ENCODE assay signal across 21 cellular contexts in the genomic region with DNA sequence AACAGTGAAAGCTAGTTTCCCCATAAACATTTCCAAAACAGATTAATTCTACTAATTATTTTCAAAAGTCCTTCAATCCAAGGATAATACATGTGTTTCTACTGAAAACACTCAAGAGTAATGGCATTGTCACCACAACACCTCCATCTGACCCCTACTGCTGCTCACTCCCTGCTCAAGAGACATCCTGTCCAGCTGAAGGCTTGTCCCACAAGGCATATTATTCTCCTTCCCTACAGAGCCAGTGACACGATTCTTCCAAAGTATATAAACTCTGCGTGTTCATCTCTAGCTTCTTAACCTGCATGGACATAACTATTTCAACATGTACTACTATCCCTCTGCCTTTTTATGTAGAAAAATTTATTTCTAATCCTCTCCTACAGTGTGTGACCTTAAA.
"Had no signal": no experiment of that assay in that cellular context is flagged by ENCODE, and none has a peak within 500 bp of the region (broad histone marks: within the 10 kb centered on the region; RNA-seq: fewer than 3 reads in every experiment).

No MANE protein-coding gene starts in this region.

- H3K4me3 ChIP-seq: SJCRH30 had no signal

- ATAC-seq: SK-N-SH treated with all-trans-retinoic acid at 6 μM for 48 hours had no signal

- FAIRE-seq: RCC 7860 had no signal

- H3K9me3 ChIP-seq: SJCRH30 had no signal

- DNase-seq: IMR-90, Kasumi-1, KG1, MM.1S, NCI-H1092 treated with DMSO at 0.1 percent for 48 hours, NCI-H1436, NCI-H187, NCI-H2029, NCI-H2081 treated with DMSO at 0.1 percent for 48 hours, NCI-H2171, NCI-H226, NCI-H446, NCI-H510A, NCI-H524 treated with DMSO at 0.1 percent for 48 hours, NCI-H69, NCI-H774, RPMI8226, SHP77 treated with DMSO at 0.1 percent for 48 hours, SJCRH30 had no signal

- H3K27ac ChIP-seq: SJCRH30 had no signal

- H3K27me3 ChIP-seq: SJCRH30 had no signal

- H3K36me3 ChIP-seq: SJCRH30 had no signal
